In the genomic region with DNA sequence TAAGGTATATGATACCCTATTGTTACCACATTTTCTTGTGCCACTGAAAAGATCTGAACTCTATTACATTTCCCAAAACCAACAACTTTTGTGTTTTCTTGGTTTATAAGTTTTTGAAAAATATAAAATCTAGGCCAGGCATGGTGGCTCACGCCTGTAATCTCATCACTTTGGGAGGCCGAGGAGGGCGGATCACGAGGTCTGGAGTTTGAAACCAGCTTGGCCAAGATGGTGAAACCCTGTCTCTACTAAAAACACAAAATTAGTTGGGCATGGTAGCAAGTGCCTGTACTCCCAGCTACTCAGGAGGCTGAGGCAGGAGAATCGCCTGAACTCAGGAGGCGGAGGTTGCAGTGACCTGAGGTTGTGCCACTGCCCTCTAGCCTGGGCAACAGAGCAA, we compare ENCODE assay signal across 2 cellular contexts.
"Had no signal": no experiment of that assay in that cellular context is flagged by ENCODE, and none has a peak within 500 bp of the region (broad histone marks: within the 10 kb centered on the region; RNA-seq: fewer than 3 reads in every experiment).

No MANE protein-coding gene starts in this region.

- DNase-seq: H9 had no signal

- H3K27ac Mint-ChIP-seq: GM23338, H9 had no signal

- H3K9me3 Mint-ChIP-seq: GM23338, H9 had no signal

- ATAC-seq: GM23338 had no signal

- H3K4me3 Mint-ChIP-seq: GM23338, H9 had no signal
